In genomic region chr9:93186151-93186715, GRCh38 we compare ENCODE assay signal across 17 cellular contexts. TPM values are rescaled to one million over a fixed set of nuclear protein-coding genes. Genes with fewer than 3 reads are reported as not detected.
DNase-seq lines count a peak whose midpoint lies in the region; ATAC-seq and TF ChIP-seq lines count a peak whose summit lies in the region.
"Had no signal": no experiment of that assay in that cellular context is flagged by ENCODE, and none has a peak within 500 bp of the region (broad histone marks: within the 10 kb centered on the region; RNA-seq: fewer than 3 reads in every experiment).

No MANE protein-coding gene starts in this region.

- no peak for ATAC-seq in GM19023 (IDR thresholded peaks at IDR 0.05; ENCODE audit: unreplicated experiment)
- ATAC-seq in stimulated activated naive B cell treated with anti-CD40 and anti-IgM and Interleukin-4, amounts not matched to agents 10 μg/mL and 1 μg/mL and 100 μg/mL, for 72 hours (replicated peaks): no peak

- H3K36me3 Mint-ChIP-seq in endodermal cell (ENCODE audit: low read depth) (peaks cover 5% of the 10 kb centered on the region), nephron progenitor cell (ENCODE audit: low read depth) (no peaks in the 10 kb centered on the region)
- no peaks in the 10 kb centered on the region for H3K36me3 Mint-ChIP-seq in stimulated activated naive B cell treated with anti-CD40 and anti-IgM and Interleukin-4, amounts not matched to agents 10 μg/mL and 1 μg/mL and 100 μg/mL, for 72 hours

- H3K4me1 Mint-ChIP-seq in endodermal cell (peaks cover 19% of the 10 kb centered on the region), nephron progenitor cell (peaks cover 34% of the 10 kb centered on the region)
- H3K4me1 Mint-ChIP-seq in stimulated activated naive B cell treated with anti-CD40 and anti-IgM and Interleukin-4, amounts not matched to agents 10 μg/mL and 1 μg/mL and 100 μg/mL, for 72 hours: peaks cover 6 to 8% of the 10 kb centered on the region in 2 donors

- no peaks in the 10 kb centered on the region for H3K36me3 ChIP-seq in BLaER1 treated with 17β-estradiol and CSF1 and Interleukin-3, amounts not matched to agents 10 nM and 100 nM
- H3K36me3 ChIP-seq in KMS-11 (ENCODE audit: insufficient read depth) (no peaks in the 10 kb centered on the region), endodermal cell (ENCODE audit: control insufficient read depth, insufficient read depth, low read length) (no peaks in the 10 kb centered on the region)
- H3K36me3 ChIP-seq: neutrophil had no signal

- H3K27ac ChIP-seq in BLaER1 treated with 17β-estradiol and CSF1 and Interleukin-3, amounts not matched to agents 10 nM and 100 nM: peak overlapping the region in 1 of 11 experiments; percentile 26; a peak in 2 of 22 replicates
- no peak overlapping the region for H3K27ac ChIP-seq in KMS-11
- H3K27ac ChIP-seq in endodermal cell (ENCODE audit: low read depth, low read length): no peak overlapping the region
- H3K27ac ChIP-seq: C4-2B, GM23248, neutrophil, testis had no signal

- H3K9me3 Mint-ChIP-seq in endodermal cell (no peaks in the 10 kb centered on the region), nephron progenitor cell (no peaks in the 10 kb centered on the region)
- no peaks in the 10 kb centered on the region for H3K9me3 Mint-ChIP-seq in stimulated activated naive B cell treated with anti-CD40 and anti-IgM and Interleukin-4, amounts not matched to agents 10 μg/mL and 1 μg/mL and 100 μg/mL, for 72 hours

- 0 out of 20 replicates have a peak overlapping the region, but pooled peaks of 1 of the 10 experiments have one; percentile 13 for H3K4me3 ChIP-seq in BLaER1 treated with 17β-estradiol and CSF1 and Interleukin-3, amounts not matched to agents 10 nM and 100 nM
- no peak overlapping the region for H3K4me3 ChIP-seq in KMS-11 (IDR thresholded peaks at IDR 0.05; ENCODE audit: insufficient read depth, low read depth, low read length)
- no peak overlapping the region for H3K4me3 ChIP-seq in endodermal cell (ENCODE audit: low read length)
- H3K4me3 ChIP-seq: GM23248 had no signal

- peaks cover 15 to 55% (median 41%) of the 10 kb centered on the region in 10 experiments for H3K4me1 ChIP-seq in BLaER1 treated with 17β-estradiol and CSF1 and Interleukin-3, amounts not matched to agents 10 nM and 100 nM
- H3K4me1 ChIP-seq in KMS-11 (ENCODE audit: low read depth, poor library complexity, severe bottlenecking) (no peaks in the 10 kb centered on the region), endodermal cell (ENCODE audit: control insufficient read depth, insufficient read depth, low read length) (peaks cover 3% of the 10 kb centered on the region)

- H3K4me2 ChIP-seq in BLaER1 treated with 17β-estradiol and CSF1 and Interleukin-3, amounts not matched to agents 10 nM and 100 nM: peak overlapping the region in 8 of 11 experiments; percentile 90 to 99 (median 98); a peak in 14 of 22 replicates
- H3K4me2 ChIP-seq in KMS-11: peak overlapping the region; percentile 27; the same call in 1 of the 2 replicates

- peak overlapping the region in 4 of 11 experiments; percentile 32 to 56 (median 48); a peak in 5 of 22 replicates for H3K9ac ChIP-seq in BLaER1 treated with 17β-estradiol and CSF1 and Interleukin-3, amounts not matched to agents 10 nM and 100 nM
- no peak overlapping the region for H3K9ac ChIP-seq in KMS-11
- no peak overlapping the region for H3K9ac ChIP-seq in endodermal cell (ENCODE audit: extremely low read depth, low read length, poor library complexity, severe bottlenecking)
- H3K9ac ChIP-seq: GM23248 had no signal

- no peaks in the 10 kb centered on the region for H3K9me3 ChIP-seq in BLaER1 treated with 17β-estradiol and CSF1 and Interleukin-3, amounts not matched to agents 10 nM and 100 nM (replicated peaks in 1 of 11)
- H3K9me3 ChIP-seq in endodermal cell (ENCODE audit: control insufficient read depth, low read length): no peaks in the 10 kb centered on the region
- H3K9me3 ChIP-seq: neutrophil, testis had no signal

- WGBS in endodermal cell (ENCODE audit: insufficient coverage in 1 of 2, insufficient read length in 1 of 2), 2 experiments: 80 to 87% methylated on average over 6 to 13 of the region's 13 CpGs

- peaks cover 0 to 45% (median 0%) of the 10 kb centered on the region in 11 experiments; a peak in 7 of 22 replicates for H4K20me1 ChIP-seq in BLaER1 treated with 17β-estradiol and CSF1 and Interleukin-3, amounts not matched to agents 10 nM and 100 nM
- no peaks in the 10 kb centered on the region for H4K20me1 ChIP-seq in KMS-11 (ENCODE audit: insufficient read depth)

- H3K4me3 Mint-ChIP-seq in endodermal cell (peak overlapping the region; percentile 49), nephron progenitor cell (peak overlapping the region; percentile 71)
- H3K4me3 Mint-ChIP-seq in stimulated activated naive B cell treated with anti-CD40 and anti-IgM and Interleukin-4, amounts not matched to agents 10 μg/mL and 1 μg/mL and 100 μg/mL, for 72 hours: no peak overlapping the region

- peaks cover 36% of the 10 kb centered on the region for H3K27me3 Mint-ChIP-seq in endodermal cell (ENCODE audit: insufficient read depth)
- H3K27me3 Mint-ChIP-seq in nephron progenitor cell (ENCODE audit: low read depth, poor library complexity): peaks cover 49% of the 10 kb centered on the region
- H3K27me3 Mint-ChIP-seq in stimulated activated naive B cell treated with anti-CD40 and anti-IgM and Interleukin-4, amounts not matched to agents 10 μg/mL and 1 μg/mL and 100 μg/mL, for 72 hours: peaks cover 39 to 49% of the 10 kb centered on the region in 2 donors

- H2AFZ ChIP-seq in KMS-11 (ENCODE audit: low read depth): no peak overlapping the region
- H2AFZ ChIP-seq: GM23248 had no signal

- no peak for TF ChIP-seq CTCF in KMS-11 (conservative IDR thresholded peaks at IDR 0.05; ENCODE audit: low read depth, low read length)
- TF ChIP-seq CTCF in endodermal cell (conservative IDR thresholded peaks at IDR 0.05): no peak
- TF ChIP-seq CTCF in nephron progenitor cell (IDR thresholded peaks at IDR 0.05): no peak

- TF ChIP-seq POLR2A in erythroblast (IDR thresholded peaks at IDR 0.05; ENCODE audit: low read length): no peak

- H3K27ac Mint-ChIP-seq in endodermal cell: no peak overlapping the region
- no peak overlapping the region for H3K27ac Mint-ChIP-seq in nephron progenitor cell
- no peak overlapping the region for H3K27ac Mint-ChIP-seq in stimulated activated naive B cell treated with anti-CD40 and anti-IgM and Interleukin-4, amounts not matched to agents 10 μg/mL and 1 μg/mL and 100 μg/mL, for 72 hours

- DNase-seq in endodermal cell (no peak), nephron progenitor cell (no peak), erythroblast (lab: John Stamatoyannopoulos, UW) (no peak), islet precursor cell (no peak)
- DNase-seq in stimulated activated naive B cell treated with anti-CD40 and anti-IgM and Interleukin-4, amounts not matched to agents 10 μg/mL and 1 μg/mL and 100 μg/mL, for 72 hours: no peak
- DNase-seq: activated CD4-positive, CD25-positive, alpha-beta regulatory T cell treated with anti-CD3 and anti-CD28 coated beads, Interleukin-2, amount 50 U/mL, for 72 hours; activated gamma-delta T cell treated with Interleukin-2 at 50 U/mL for 16 hours; effector memory CD4-positive, alpha-beta T cell; GM23248; SHP77 treated with DMSO at 0.1 percent for 48 hours; stimulated activated CD4-positive, alpha-beta T cell treated with anti-CD3 and anti-CD28 coated beads, Interleukin-4, amount 100 ng/mL, for 1 hour; testis had no signal

- H3K27me3 ChIP-seq in BLaER1 treated with 17β-estradiol and CSF1 and Interleukin-3, amounts not matched to agents 10 nM and 100 nM: peaks cover 0 to 41% (median 14%) of the 10 kb centered on the region in 11 experiments; a peak in 15 of 22 replicates
- H3K27me3 ChIP-seq in KMS-11 (ENCODE audit: insufficient read depth, low read depth) (no peaks in the 10 kb centered on the region), endodermal cell (ENCODE audit: control insufficient read depth, insufficient read depth, low read length, poor library complexity, severe bottlenecking) (peaks cover 39% of the 10 kb centered on the region)
- H3K27me3 ChIP-seq: testis had no signal

- peaks cover 4% of the 10 kb centered on the region; the same call in 1 of the 2 replicates for H3K79me2 ChIP-seq in KMS-11 (ENCODE audit: insufficient read depth, low read depth)

RNA-seq across cellular contexts. Expression of gene WNK2, which starts 2.3 kb away (rescaled TPM):
- 10 to 100 TPM; 46.1 to 48.8 TPM for total RNA-seq in endodermal cell
- polyA plus RNA-seq in endodermal cell (2013, experiment 1 of 2): 34.8 TPM
- polyA plus RNA-seq in endodermal cell (2013, experiment 2 of 2): 29.3 TPM
- total RNA-seq: GM23248 had no signal
- polyA plus RNA-seq: GM23248 had no signal

RNA-seq across cellular contexts. Expression of gene NINJ1, which starts 52.2 kb away (rescaled TPM):
- 10 to 100 TPM; 24.2 to 32.0 TPM for total RNA-seq in endodermal cell
- 29.8 TPM for polyA plus RNA-seq in endodermal cell (2013, experiment 1 of 2)
- polyA plus RNA-seq in endodermal cell (2013, experiment 2 of 2): 28.4 TPM

Comparison
In these comparisons a context has a peak if more than half of its experiments do, and no peak if none do; other contexts are left out.
1. H3K4me3 Mint-ChIP-seq: peak in endodermal cell (single experiment) and nephron progenitor cell (single experiment); none in stimulated activated naive B cell treated with anti-CD40 and anti-IgM and Interleukin-4, amounts not matched to agents 10 μg/mL and 1 μg/mL and 100 μg/mL, for 72 hours (0 of 2).